ENCODE assay signal across 16 cellular contexts in the genomic region with DNA sequence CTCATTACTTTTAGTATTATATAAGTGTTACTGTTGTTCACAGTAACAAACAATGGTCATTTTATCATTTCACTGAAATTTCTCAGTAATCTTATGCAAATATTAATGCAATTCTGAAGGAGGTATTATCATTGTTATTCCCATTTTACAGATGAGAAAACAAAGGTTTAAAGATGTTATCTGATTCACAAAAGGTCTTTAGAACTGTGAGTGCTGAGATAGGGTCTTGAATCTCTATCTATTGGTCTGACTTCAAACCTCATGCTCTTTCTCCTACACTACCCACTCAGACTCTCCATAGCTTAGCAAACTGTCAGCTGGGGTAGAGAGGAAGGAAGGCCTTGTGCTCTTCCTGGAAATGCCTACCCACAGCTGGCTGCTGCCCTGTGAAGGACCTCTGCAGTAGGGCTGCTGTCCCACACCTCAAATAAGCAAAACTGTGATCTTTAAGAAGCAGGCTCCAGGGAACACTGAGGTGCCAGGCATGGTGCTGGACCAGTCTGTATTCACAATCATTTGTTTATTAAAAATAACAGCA. TPM values are rescaled to one million over a fixed set of nuclear protein-coding genes. Genes with fewer than 3 reads are reported as not detected.
DNase-seq lines count a peak whose midpoint lies in the region; ATAC-seq and TF ChIP-seq lines count a peak whose summit lies in the region.
"Had no signal": no experiment of that assay in that cellular context is flagged by ENCODE, and none has a peak within 500 bp of the region (broad histone marks: within the 10 kb centered on the region; RNA-seq: fewer than 3 reads in every experiment).

No MANE protein-coding gene starts in this region.

- no peaks in the 10 kb centered on the region for H3K27me3 ChIP-seq in upper lobe of right lung
- no peaks in the 10 kb centered on the region for H3K27me3 ChIP-seq in naive thymus-derived CD4-positive, alpha-beta T cell (ENCODE audit: control insufficient read depth in 2 of 2, insufficient read depth in 2 of 2, low read length in 2 of 2)

- H3K36me3 Mint-ChIP-seq in activated naive CD8-positive, alpha-beta T cell treated with anti-CD3 and anti-CD28 coated beads for 36 hours, result peaks cover 22% of the 10 kb centered on the region
- H3K36me3 Mint-ChIP-seq in activated naive CD8-positive, alpha-beta T cell treated with anti-CD3 and anti-CD28 coated beads, Interleukin-2, amount 50 U/mL, for 24 hours (ENCODE audit: low read depth), result peaks cover 62% of the 10 kb centered on the region
- peaks cover 48% of the 10 kb centered on the region for H3K36me3 Mint-ChIP-seq in T-helper 1 cell treated with Interleukin-12 subunit alpha and Interleukin-12 subunit beta and Interleukin-4 antibody, amounts not matched to agents 30 μg/mL and 1 μg/mL, for 36 hours (ENCODE audit: low read depth)
- peaks cover 44% of the 10 kb centered on the region for H3K36me3 Mint-ChIP-seq in activated naive CD8-positive, alpha-beta T cell treated with anti-CD3 and anti-CD28 coated beads, Interleukin-2, amount 10 ng/mL, durations not matched to agents 7 days and 5 days
- peaks cover 11 to 44% (median 33%) of the 10 kb centered on the region in 5 donors for H3K36me3 Mint-ChIP-seq in naive thymus-derived CD4-positive, alpha-beta T cell

- H3K4me1 ChIP-seq in upper lobe of right lung, result peaks cover 18% of the 10 kb centered on the region
- H3K4me1 ChIP-seq in naive thymus-derived CD4-positive, alpha-beta T cell (ENCODE audit: control insufficient read depth in 2 of 2, insufficient read depth in 2 of 2, low read length in 2 of 2), result peaks cover 0 to 23% of the 10 kb centered on the region in 2 donors

- H3K27me3 Mint-ChIP-seq in activated naive CD8-positive, alpha-beta T cell treated with anti-CD3 and anti-CD28 coated beads for 36 hours, result no peaks in the 10 kb centered on the region
- H3K27me3 Mint-ChIP-seq in activated naive CD8-positive, alpha-beta T cell treated with anti-CD3 and anti-CD28 coated beads, Interleukin-2, amount 50 U/mL, for 24 hours, result no peaks in the 10 kb centered on the region
- H3K27me3 Mint-ChIP-seq in T-helper 1 cell treated with Interleukin-12 subunit alpha and Interleukin-12 subunit beta and Interleukin-4 antibody, amounts not matched to agents 30 μg/mL and 1 μg/mL, for 36 hours (ENCODE audit: low read depth), result no peaks in the 10 kb centered on the region
- H3K27me3 Mint-ChIP-seq in activated naive CD8-positive, alpha-beta T cell treated with anti-CD3 and anti-CD28 coated beads, Interleukin-2, amount 10 ng/mL, durations not matched to agents 7 days and 5 days, result no peaks in the 10 kb centered on the region
- H3K27me3 Mint-ChIP-seq in naive thymus-derived CD4-positive, alpha-beta T cell, result no peaks in the 10 kb centered on the region
- H3K27me3 Mint-ChIP-seq: B cell had no signal

- no peak for DNase-seq in activated naive CD8-positive, alpha-beta T cell treated with anti-CD3 and anti-CD28 coated beads for 36 hours
- no peak for DNase-seq in activated naive CD8-positive, alpha-beta T cell treated with anti-CD3 and anti-CD28 coated beads, Interleukin-2, amount 50 U/mL, for 24 hours
- no peak for DNase-seq in activated naive CD8-positive, alpha-beta T cell treated with anti-CD3 and anti-CD28 coated beads, Interleukin-2, amount 10 ng/mL, durations not matched to agents 7 days and 5 days
- no peak for DNase-seq in upper lobe of right lung
- DNase-seq in naive thymus-derived CD4-positive, alpha-beta T cell, result no peak
- DNase-seq: CD8-positive, alpha-beta memory T cell; Kasumi-1; NCI-H1105 treated with DMSO at 0.1 percent for 48 hours; NCI-H187; NCI-H446; PC-9 had no signal

- no peaks in the 10 kb centered on the region for H3K9me3 ChIP-seq in upper lobe of right lung
- H3K9me3 ChIP-seq in naive thymus-derived CD4-positive, alpha-beta T cell (ENCODE audit: control insufficient read depth in 2 of 3, low read length in 3 of 3), result no peaks in the 10 kb centered on the region

- intact Hi-C loops in upper lobe of right lung (cut with DNase I), result no loop called here
- intact Hi-C loops in naive thymus-derived CD4-positive, alpha-beta T cell (cut with micrococcal nuclease), result no loop called here

- H3K4me1 Mint-ChIP-seq in activated naive CD8-positive, alpha-beta T cell treated with anti-CD3 and anti-CD28 coated beads for 36 hours, result peaks cover 25% of the 10 kb centered on the region
- peaks cover 38% of the 10 kb centered on the region for H3K4me1 Mint-ChIP-seq in activated naive CD8-positive, alpha-beta T cell treated with anti-CD3 and anti-CD28 coated beads, Interleukin-2, amount 50 U/mL, for 24 hours
- H3K4me1 Mint-ChIP-seq in T-helper 1 cell treated with Interleukin-12 subunit alpha and Interleukin-12 subunit beta and Interleukin-4 antibody, amounts not matched to agents 30 μg/mL and 1 μg/mL, for 36 hours (ENCODE audit: low read depth), result peaks cover 49% of the 10 kb centered on the region
- peaks cover 47% of the 10 kb centered on the region for H3K4me1 Mint-ChIP-seq in activated naive CD8-positive, alpha-beta T cell treated with anti-CD3 and anti-CD28 coated beads, Interleukin-2, amount 10 ng/mL, durations not matched to agents 7 days and 5 days
- peaks cover 21 to 59% (median 46%) of the 10 kb centered on the region in 7 donors for H3K4me1 Mint-ChIP-seq in naive thymus-derived CD4-positive, alpha-beta T cell

- H3K9me3 Mint-ChIP-seq in activated naive CD8-positive, alpha-beta T cell treated with anti-CD3 and anti-CD28 coated beads for 36 hours, result no peaks in the 10 kb centered on the region
- no peaks in the 10 kb centered on the region for H3K9me3 Mint-ChIP-seq in activated naive CD8-positive, alpha-beta T cell treated with anti-CD3 and anti-CD28 coated beads, Interleukin-2, amount 50 U/mL, for 24 hours
- H3K9me3 Mint-ChIP-seq in T-helper 1 cell treated with Interleukin-12 subunit alpha and Interleukin-12 subunit beta and Interleukin-4 antibody, amounts not matched to agents 30 μg/mL and 1 μg/mL, for 36 hours, result no peaks in the 10 kb centered on the region
- H3K9me3 Mint-ChIP-seq in activated naive CD8-positive, alpha-beta T cell treated with anti-CD3 and anti-CD28 coated beads, Interleukin-2, amount 10 ng/mL, durations not matched to agents 7 days and 5 days, result no peaks in the 10 kb centered on the region
- H3K9me3 Mint-ChIP-seq in naive thymus-derived CD4-positive, alpha-beta T cell, result no peaks in the 10 kb centered on the region
- H3K9me3 Mint-ChIP-seq: CD8-positive, alpha-beta memory T cell had no signal

- CTCF ChIA-PET in naive thymus-derived CD4-positive, alpha-beta T cell (lab: Charles Lee), result no interaction called here

- ATAC-seq in activated naive CD8-positive, alpha-beta T cell treated with anti-CD3 and anti-CD28 coated beads, Interleukin-2, amount 50 U/mL, for 24 hours, result no peak
- peak; percentile 59 for ATAC-seq in activated naive CD8-positive, alpha-beta T cell treated with anti-CD3 and anti-CD28 coated beads, Interleukin-2, amount 10 ng/mL, durations not matched to agents 7 days and 5 days (ENCODE audit: low read depth)
- ATAC-seq in upper lobe of right lung (peak; percentile 46), GM21723 (IDR thresholded peaks at IDR 0.05; ENCODE audit: unreplicated experiment) (no peak)
- no peak for ATAC-seq in naive thymus-derived CD4-positive, alpha-beta T cell

- no peak overlapping the region for H3K27ac ChIP-seq in upper lobe of right lung
- H3K27ac ChIP-seq in naive thymus-derived CD4-positive, alpha-beta T cell (ENCODE audit: low read depth, low read length), result no peak overlapping the region
- H3K27ac ChIP-seq: PC-9 had no signal

- no peak overlapping the region for H3K4me3 Mint-ChIP-seq in activated naive CD8-positive, alpha-beta T cell treated with anti-CD3 and anti-CD28 coated beads for 36 hours
- no peak overlapping the region for H3K4me3 Mint-ChIP-seq in activated naive CD8-positive, alpha-beta T cell treated with anti-CD3 and anti-CD28 coated beads, Interleukin-2, amount 50 U/mL, for 24 hours
- H3K4me3 Mint-ChIP-seq in T-helper 1 cell treated with Interleukin-12 subunit alpha and Interleukin-12 subunit beta and Interleukin-4 antibody, amounts not matched to agents 30 μg/mL and 1 μg/mL, for 36 hours, result peak overlapping the region; percentile 25
- peak overlapping the region; percentile 67 for H3K4me3 Mint-ChIP-seq in activated naive CD8-positive, alpha-beta T cell treated with anti-CD3 and anti-CD28 coated beads, Interleukin-2, amount 10 ng/mL, durations not matched to agents 7 days and 5 days
- H3K4me3 Mint-ChIP-seq in naive thymus-derived CD4-positive, alpha-beta T cell, result peak overlapping the region in 5 of 10 donors; percentile 18 to 74 (median 43)
- H3K4me3 Mint-ChIP-seq: B cell; CD8-positive, alpha-beta memory T cell had no signal

- H3K36me3 ChIP-seq in upper lobe of right lung, result peaks cover 62% of the 10 kb centered on the region
- peaks cover 7 to 55% (median 9%) of the 10 kb centered on the region in 3 experiments for H3K36me3 ChIP-seq in naive thymus-derived CD4-positive, alpha-beta T cell (ENCODE audit: control insufficient read depth in 2 of 3, insufficient read depth in 3 of 3, low read length in 3 of 3)

- peak overlapping the region; percentile 53 for H3K27ac Mint-ChIP-seq in activated naive CD8-positive, alpha-beta T cell treated with anti-CD3 and anti-CD28 coated beads for 36 hours
- H3K27ac Mint-ChIP-seq in activated naive CD8-positive, alpha-beta T cell treated with anti-CD3 and anti-CD28 coated beads, Interleukin-2, amount 50 U/mL, for 24 hours, result no peak overlapping the region
- H3K27ac Mint-ChIP-seq in T-helper 1 cell treated with Interleukin-12 subunit alpha and Interleukin-12 subunit beta and Interleukin-4 antibody, amounts not matched to agents 30 μg/mL and 1 μg/mL, for 36 hours, result peak overlapping the region; percentile 60
- H3K27ac Mint-ChIP-seq in activated naive CD8-positive, alpha-beta T cell treated with anti-CD3 and anti-CD28 coated beads, Interleukin-2, amount 10 ng/mL, durations not matched to agents 7 days and 5 days, result peak overlapping the region; percentile 85
- peak overlapping the region in 2 of 9 donors; percentile 28 to 58 for H3K27ac Mint-ChIP-seq in naive thymus-derived CD4-positive, alpha-beta T cell
- H3K27ac Mint-ChIP-seq: B cell had no signal

- H3K4me3 ChIP-seq in upper lobe of right lung, result no peak overlapping the region
- no peak overlapping the region for H3K4me3 ChIP-seq in naive thymus-derived CD4-positive, alpha-beta T cell (ENCODE audit: low read length)
- H3K4me3 ChIP-seq: PC-9 had no signal

- POLR2A ChIA-PET in activated naive CD8-positive, alpha-beta T cell treated with anti-CD3 and anti-CD28 coated beads, Interleukin-2, amount 10 ng/mL, durations not matched to agents 7 days and 5 days (lab: Charles Lee), result no interaction called here
- POLR2A ChIA-PET in naive thymus-derived CD4-positive, alpha-beta T cell (lab: Charles Lee), result no interaction called here

- TF ChIP-seq CTCF in upper lobe of right lung (IDR thresholded peaks at IDR 0.05), result no peak

RNA-seq across cellular contexts. Expression of a gene that starts 6.2 kb away (rescaled TPM):
- total RNA-seq in activated naive CD8-positive, alpha-beta T cell treated with anti-CD3 and anti-CD28 coated beads for 36 hours, result 1 to 10 TPM; 2.4 to 2.7 TPM
- 1 to 10 TPM; 1.1 to 1.8 TPM for total RNA-seq in activated naive CD8-positive, alpha-beta T cell treated with anti-CD3 and anti-CD28 coated beads, Interleukin-2, amount 10 ng/mL, durations not matched to agents 7 days and 5 days
- total RNA-seq in upper lobe of right lung, result 8.2 TPM
- total RNA-seq in naive thymus-derived CD4-positive, alpha-beta T cell, result 1 to 10 TPM in 2 of 5 experiments, under 1 TPM in 3; 0.65 to 2.0 (median 0.93) TPM
- 1 to 10 TPM; 1.3 to 1.4 TPM for polyA plus RNA-seq in naive thymus-derived CD4-positive, alpha-beta T cell
- polyA plus RNA-seq: CD8-positive, alpha-beta memory T cell had no signal

RNA-seq across cellular contexts. Expression of a gene that starts 7.7 kb away (rescaled TPM):
- 100 to 1,000 TPM; 137 to 149 TPM for total RNA-seq in activated naive CD8-positive, alpha-beta T cell treated with anti-CD3 and anti-CD28 coated beads for 36 hours
- total RNA-seq in activated naive CD8-positive, alpha-beta T cell treated with anti-CD3 and anti-CD28 coated beads, Interleukin-2, amount 10 ng/mL, durations not matched to agents 7 days and 5 days, result 10 to 100 TPM; 84.9 to 86.1 TPM
- total RNA-seq in upper lobe of right lung, result 65.0 TPM
- total RNA-seq in naive thymus-derived CD4-positive, alpha-beta T cell, result 10 to 100 TPM; 30.2 to 84.0 (median 36.3) TPM
- 10 to 100 TPM; 86.2 to 86.5 TPM for polyA plus RNA-seq in naive thymus-derived CD4-positive, alpha-beta T cell

RNA-seq across cellular contexts. Expression of a gene that starts 26.3 kb away (rescaled TPM):
- under 1 TPM; 0.04 to 0.06 TPM for total RNA-seq in activated naive CD8-positive, alpha-beta T cell treated with anti-CD3 and anti-CD28 coated beads for 36 hours
- under 1 TPM; 0.17 to 0.37 TPM for total RNA-seq in activated naive CD8-positive, alpha-beta T cell treated with anti-CD3 and anti-CD28 coated beads, Interleukin-2, amount 10 ng/mL, durations not matched to agents 7 days and 5 days
- total RNA-seq in upper lobe of right lung, result 202 TPM
- total RNA-seq in naive thymus-derived CD4-positive, alpha-beta T cell, result 100 to 1,000 TPM in 1 of 5 experiments, 10 to 100 TPM in 1, 1 to 10 TPM in 2, under 1 TPM in 1; 0.80 to 182 (median 1.3) TPM
- under 1 TPM; 0.14 to 0.21 TPM for polyA plus RNA-seq in naive thymus-derived CD4-positive, alpha-beta T cell
- total RNA-seq: Daoy, H1, PC-9 had no signal
- polyA plus RNA-seq: CD8-positive, alpha-beta memory T cell; H1 had no signal

RNA-seq across cellular contexts. Expression of a gene that starts 58.8 kb away (rescaled TPM):
- total RNA-seq in activated naive CD8-positive, alpha-beta T cell treated with anti-CD3 and anti-CD28 coated beads for 36 hours, result 10 to 100 TPM; 64.1 to 66.8 TPM
- 10 to 100 TPM; 44.1 to 45.1 TPM for total RNA-seq in activated naive CD8-positive, alpha-beta T cell treated with anti-CD3 and anti-CD28 coated beads, Interleukin-2, amount 10 ng/mL, durations not matched to agents 7 days and 5 days
- total RNA-seq in upper lobe of right lung, result 39.4 TPM
- 10 to 100 TPM; 21.9 to 49.7 (median 35.7) TPM for total RNA-seq in naive thymus-derived CD4-positive, alpha-beta T cell
- polyA plus RNA-seq in naive thymus-derived CD4-positive, alpha-beta T cell, result 100 to 1,000 TPM; 106 to 144 TPM

Comparison
In these comparisons a context has a peak if more than half of its experiments do, and no peak if none do; other contexts are left out.
1. H3K4me3 Mint-ChIP-seq: peak in T-helper 1 cell treated with Interleukin-12 subunit alpha and Interleukin-12 subunit beta and Interleukin-4 antibody, amounts not matched to agents 30 μg/mL and 1 μg/mL, for 36 hours (single experiment) and activated naive CD8-positive, alpha-beta T cell treated with anti-CD3 and anti-CD28 coated beads, Interleukin-2, amount 10 ng/mL, durations not matched to agents 7 days and 5 days (single experiment); none in activated naive CD8-positive, alpha-beta T cell treated with anti-CD3 and anti-CD28 coated beads for 36 hours (single experiment) and activated naive CD8-positive, alpha-beta T cell treated with anti-CD3 and anti-CD28 coated beads, Interleukin-2, amount 50 U/mL, for 24 hours (single experiment).
2. ATAC-seq: peak in activated naive CD8-positive, alpha-beta T cell treated with anti-CD3 and anti-CD28 coated beads, Interleukin-2, amount 10 ng/mL, durations not matched to agents 7 days and 5 days (single experiment) and upper lobe of right lung (single experiment); none in activated naive CD8-positive, alpha-beta T cell treated with anti-CD3 and anti-CD28 coated beads, Interleukin-2, amount 50 U/mL, for 24 hours (single experiment), naive thymus-derived CD4-positive, alpha-beta T cell (single experiment) and GM21723 (single experiment).